2 cellular contexts compared by ENCODE assay signal in genomic region chr10:3616880-3617279, GRCh38.
TF ChIP-seq lines count a peak whose summit lies in the region.

No MANE protein-coding gene starts in this region.

TF ChIP-seq in GM23338, 12 proteins besides CTCF, POLR2A, EP300 and RAD21:
- TF ChIP-seq POLR2AphosphoS5 (IDR thresholded peaks at IDR 0.05; ENCODE audit: low read depth) = no peak
- TF ChIP-seq ZNF462 (CRISPR knock-in tag; IDR thresholded peaks at IDR 0.05) = no peak
- TF ChIP-seq STAT1 (IDR thresholded peaks at IDR 0.05; ENCODE audit: unreplicated experiment) = no peak
- TF ChIP-seq, protein P1, sequence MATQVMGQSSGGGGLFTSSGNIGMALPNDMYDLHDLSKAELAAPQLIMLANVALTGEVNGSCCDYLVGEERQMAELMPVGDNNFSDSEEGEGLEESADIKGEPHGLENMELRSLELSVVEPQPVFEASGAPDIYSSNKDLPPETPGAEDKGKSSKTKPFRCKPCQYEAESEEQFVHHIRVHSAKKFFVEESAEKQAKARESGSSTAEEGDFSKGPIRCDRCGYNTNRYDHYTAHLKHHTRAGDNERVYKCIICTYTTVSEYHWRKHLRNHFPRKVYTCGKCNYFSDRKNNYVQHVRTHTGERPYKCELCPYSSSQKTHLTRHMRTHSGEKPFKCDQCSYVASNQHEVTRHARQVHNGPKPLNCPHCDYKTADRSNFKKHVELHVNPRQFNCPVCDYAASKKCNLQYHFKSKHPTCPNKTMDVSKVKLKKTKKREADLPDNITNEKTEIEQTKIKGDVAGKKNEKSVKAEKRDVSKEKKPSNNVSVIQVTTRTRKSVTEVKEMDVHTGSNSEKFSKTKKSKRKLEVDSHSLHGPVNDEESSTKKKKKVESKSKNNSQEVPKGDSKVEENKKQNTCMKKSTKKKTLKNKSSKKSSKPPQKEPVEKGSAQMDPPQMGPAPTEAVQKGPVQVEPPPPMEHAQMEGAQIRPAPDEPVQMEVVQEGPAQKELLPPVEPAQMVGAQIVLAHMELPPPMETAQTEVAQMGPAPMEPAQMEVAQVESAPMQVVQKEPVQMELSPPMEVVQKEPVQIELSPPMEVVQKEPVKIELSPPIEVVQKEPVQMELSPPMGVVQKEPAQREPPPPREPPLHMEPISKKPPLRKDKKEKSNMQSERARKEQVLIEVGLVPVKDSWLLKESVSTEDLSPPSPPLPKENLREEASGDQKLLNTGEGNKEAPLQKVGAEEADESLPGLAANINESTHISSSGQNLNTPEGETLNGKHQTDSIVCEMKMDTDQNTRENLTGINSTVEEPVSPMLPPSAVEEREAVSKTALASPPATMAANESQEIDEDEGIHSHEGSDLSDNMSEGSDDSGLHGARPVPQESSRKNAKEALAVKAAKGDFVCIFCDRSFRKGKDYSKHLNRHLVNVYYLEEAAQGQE (IDR thresholded peaks at IDR 0.05; ENCODE audit: unreplicated experiment) = no peak
- TF ChIP-seq ZNF114 (CRISPR knock-in tag; IDR thresholded peaks at IDR 0.05) = no peak
- TF ChIP-seq ETS1 (IDR thresholded peaks at IDR 0.05) = no peak
- no peak for TF ChIP-seq EZH2 (IDR thresholded peaks at IDR 0.05; ENCODE audit: low read depth, unreplicated experiment)
- no peak for TF ChIP-seq EZH2phosphoT487 (IDR thresholded peaks at IDR 0.05; ENCODE audit: unreplicated experiment)
- TF ChIP-seq NANOG (IDR thresholded peaks at IDR 0.05; ENCODE audit: borderline replicate concordance) = no peak
- no peak for TF ChIP-seq JUNB (IDR thresholded peaks at IDR 0.05; ENCODE audit: unreplicated experiment)
- TF ChIP-seq CREB1 (CRISPR knock-in tag; IDR thresholded peaks at IDR 0.05; ENCODE audit: low read depth) = no peak
- TF ChIP-seq ZNF331 (CRISPR knock-in tag; IDR thresholded peaks at IDR 0.05; ENCODE audit: low read depth) = no peak

TF ChIP-seq in H1, 55 proteins besides CTCF, POLR2A, EP300 and RAD21:
- 0 out of 2 replicates have a peak, but pooled peaks have one; percentile 8 for TF ChIP-seq TCF12 (IDR thresholded peaks at IDR 0.05; ENCODE audit: low read depth, low read length)
- no peak for TF ChIP-seq ZNF274 (IDR thresholded peaks at IDR 0.05; ENCODE audit: borderline replicate concordance, extremely low read depth, low read length)
